ENCODE assay signal across 19 cellular contexts in the genomic region with DNA sequence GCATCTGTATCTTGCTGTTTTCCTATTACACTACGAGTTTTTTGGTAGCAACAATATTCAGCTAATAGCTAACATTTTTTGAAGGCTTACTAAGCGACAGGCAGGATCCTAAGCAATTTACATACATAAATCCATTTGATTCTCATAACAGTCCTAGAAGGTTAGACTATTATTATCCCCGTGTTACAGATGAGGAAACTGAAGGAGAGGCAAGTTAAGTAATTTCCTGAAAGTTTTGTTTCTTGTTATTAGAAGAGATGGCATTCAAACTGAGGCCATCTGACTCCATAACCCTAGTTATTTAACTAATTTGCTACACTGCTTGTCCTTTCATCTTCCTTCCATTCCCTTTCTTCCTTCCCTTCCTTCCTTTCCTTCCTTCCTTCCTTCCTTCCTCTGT.
"Had no signal": no experiment of that assay in that cellular context is flagged by ENCODE, and none has a peak within 500 bp of the region (broad histone marks: within the 10 kb centered on the region; RNA-seq: fewer than 3 reads in every experiment).

No MANE protein-coding gene starts in this region.

- ATAC-seq: activated naive CD8-positive, alpha-beta T cell treated with anti-CD3 and anti-CD28 coated beads, Interleukin-2, amount 50 U/mL, for 24 hours; activated T-cell treated with anti-CD3 and anti-CD28 coated beads, Interleukin-2, amount 50 U/mL, for 4 hours; gastrocnemius medialis had no signal

- H3K27me3 ChIP-seq: gastrocnemius medialis, spleen had no signal

- H3K36me3 ChIP-seq: gastrocnemius medialis, spleen had no signal

- FAIRE-seq: bronchial epithelial cell had no signal

- H3K4me3 ChIP-seq: gastrocnemius medialis, spleen had no signal

- DNase-seq: activated B cell treated with CpG ODN at 0.5 μM for 24 hours; activated CD4-positive, alpha-beta T cell treated with anti-CD3 and anti-CD28 coated beads, Interleukin-2, amount 10 ng/mL, durations not matched to agents 7 days and 5 days; activated CD8-positive, alpha-beta memory T cell treated with anti-CD3 and anti-CD28 coated beads, Interleukin-2, amount 50 U/mL, for 4 hours; activated naive CD4-positive, alpha-beta T cell treated with anti-CD3 and anti-CD28 coated beads for 36 hours; activated naive CD8-positive, alpha-beta T cell treated with anti-CD3 and anti-CD28 coated beads, Interleukin-2, amount 50 U/mL, for 24 hours; activated T-cell treated with anti-CD3 and anti-CD28 coated beads, Interleukin-2, amount 50 U/mL, for 4 hours; cerebellar nuclear complex; effector CD4-positive, alpha-beta T cell; gastrocnemius medialis; head of caudate nucleus; occipital lobe; posterior cingulate gyrus; spleen; stimulated activated naive CD4-positive, alpha-beta T cell; substantia nigra; T-helper 1 cell; T-helper 9 cell; trophoblast cell had no signal

- H3K9me3 ChIP-seq: gastrocnemius medialis, spleen had no signal

- H3K4me1 ChIP-seq: gastrocnemius medialis, spleen had no signal
